Comparison of ENCODE assay signal across 18 cellular contexts in genomic region chr2:12330916-12331315, GRCh38.
A peak's percentile ranks its signal among the peaks of the same experiment; 100 is the strongest.
DNase-seq lines count a peak whose midpoint lies in the region; ATAC-seq and TF ChIP-seq lines count a peak whose summit lies in the region.
"Had no signal": no experiment of that assay in that cellular context is flagged by ENCODE, and none has a peak within 500 bp of the region (broad histone marks: within the 10 kb centered on the region; RNA-seq: fewer than 3 reads in every experiment).

No MANE protein-coding gene starts in this region.

- H3K4me2 ChIP-seq in PC-9 (no peak overlapping the region), mesenchymal stem cell (ENCODE audit: low read length, poor library complexity, severe bottlenecking) (no peak overlapping the region)

- no TSS peak for BruUV-seq in PC-9 (replicated peaks; lab: Mats Ljungman, UMichigan)

- no peak overlapping the region for H2BK120ac ChIP-seq in mesenchymal stem cell (ENCODE audit: low read depth, low read length)

- H3K9me3 ChIP-seq in PC-9 (ENCODE audit: insufficient read depth, low read depth) (0 out of 2 replicates have a peak, but pooled peaks cover 4% of the 10 kb centered on the region), mesenchymal stem cell (ENCODE audit: control insufficient read depth, low read length) (no peaks in the 10 kb centered on the region)
- H3K9me3 ChIP-seq: ascending aorta, gastroesophageal sphincter, neutrophil, upper lobe of right lung had no signal

- H2AFZ ChIP-seq in PC-9 = no peak overlapping the region
- no peak overlapping the region for H2AFZ ChIP-seq in mesenchymal stem cell (ENCODE audit: low read depth, low read length)

- no peak overlapping the region for H2AK5ac ChIP-seq in mesenchymal stem cell (ENCODE audit: low read length, severe bottlenecking)

- 66% methylated on average over 3 of the region's 3 CpGs for WGBS in mesenchymal stem cell

- no peaks in the 10 kb centered on the region for H3K79me2 ChIP-seq in PC-9 (ENCODE audit: low read depth)

- no peak overlapping the region for H4K91ac ChIP-seq in mesenchymal stem cell (ENCODE audit: low read length)

- peaks cover 4% of the 10 kb centered on the region for H3K36me3 Mint-ChIP-seq in glutamatergic neuron (ENCODE audit: unreplicated experiment)
- H3K36me3 Mint-ChIP-seq: stimulated activated memory B cell treated with anti-CD40 and anti-IgM and Interleukin-4, amounts not matched to agents 10 μg/mL and 1 μg/mL and 100 μg/mL, for 72 hours had no signal

- H3K4me3 Mint-ChIP-seq in glutamatergic neuron (ENCODE audit: unreplicated experiment) = no peak overlapping the region
- H3K4me3 Mint-ChIP-seq: stimulated activated memory B cell treated with anti-CD40 and anti-IgM and Interleukin-4, amounts not matched to agents 10 μg/mL and 1 μg/mL and 100 μg/mL, for 72 hours had no signal

- H3K4me1 Mint-ChIP-seq in glutamatergic neuron (ENCODE audit: low read depth, unreplicated experiment) = no peaks in the 10 kb centered on the region

- POLR2A ChIA-PET in PC-9 (lab: Charles Lee; ENCODE audit: unreplicated experiment) = interaction anchor here (0.7 kb wide), 1 partner anchor 243 kb away, joined by 11 read pairs; no protein-coding TSS in a partner anchor

- no peaks in the 10 kb centered on the region for H4K20me1 ChIP-seq in PC-9 (ENCODE audit: insufficient read depth)

- no peak overlapping the region for H3K9ac ChIP-seq in mesenchymal stem cell (ENCODE audit: low read length)

- H3K27ac Mint-ChIP-seq in glutamatergic neuron (ENCODE audit: unreplicated experiment) = no peak overlapping the region
- H3K27ac Mint-ChIP-seq: stimulated activated memory B cell treated with anti-CD40 and anti-IgM and Interleukin-4, amounts not matched to agents 10 μg/mL and 1 μg/mL and 100 μg/mL, for 72 hours had no signal

- H2BK5ac ChIP-seq in mesenchymal stem cell (ENCODE audit: low read depth, low read length, poor library complexity, severe bottlenecking) = no peak overlapping the region

- peak overlapping the region in 1 of 2 experiments; percentile 8 for H3K18ac ChIP-seq in mesenchymal stem cell (ENCODE audit: low read depth in 1 of 2, low read length in 2 of 2)

- no peak overlapping the region for H2BK12ac ChIP-seq in mesenchymal stem cell (ENCODE audit: low read length in 2 of 2)

- no peak overlapping the region for H2BK15ac ChIP-seq in mesenchymal stem cell (ENCODE audit: low read depth, poor library complexity, severe bottlenecking)

- intact Hi-C loops in PC-9 (cut with micrococcal nuclease; ENCODE audit: unreplicated experiment) = no loop called here
- intact Hi-C loops in left colon (cut with DNase I, micrococcal nuclease) = no loop called here

- H4K8ac ChIP-seq in mesenchymal stem cell (ENCODE audit: low read length) = no peak overlapping the region

- no peak overlapping the region for H3K4me3 ChIP-seq in PC-9
- no peak overlapping the region for H3K4me3 ChIP-seq in cardiac fibroblast (replicated peaks in 1 of 2; ENCODE audit: low read depth in 2 of 2, low read length in 2 of 2)
- H3K4me3 ChIP-seq in mesenchymal stem cell (ENCODE audit: insufficient read depth in 1 of 2, low read depth in 1 of 2, low read length in 2 of 2) = no peak overlapping the region
- H3K4me3 ChIP-seq: ascending aorta, gastroesophageal sphincter, skin epidermis, upper lobe of right lung had no signal

- CTCF ChIA-PET in PC-9 (lab: Charles Lee) = no interaction called here

- H3K79me1 ChIP-seq in mesenchymal stem cell (replicated peaks; ENCODE audit: low read length, poor library complexity, severe bottlenecking) = no peaks in the 10 kb centered on the region

- DNase-seq in EL (peak; percentile 71), PC-9 (peak; percentile 6 to 74), cardiac fibroblast (ENCODE audit: low read depth in 2 of 2) (peak; percentile 38 to 78), mesenchymal stem cell (peak; percentile 69), T-helper 2 cell (no peak), left colon (no peak), glutamatergic neuron (no peak)
- DNase-seq: activated effector memory CD4-positive, alpha-beta T cell treated with anti-CD3 and anti-CD28 coated beads, Interleukin-2, amount 50 U/mL, for 16 hours; Kasumi-1; NCI-H146; NCI-H446; upper lobe of right lung had no signal

- no peaks in the 10 kb centered on the region for H3K36me3 ChIP-seq in PC-9 (ENCODE audit: low read depth)
- H3K36me3 ChIP-seq in mesenchymal stem cell (ENCODE audit: control insufficient read depth in 1 of 2, insufficient read depth in 2 of 2, low read depth in 1 of 2, low read length in 2 of 2) = no peaks in the 10 kb centered on the region
- H3K36me3 ChIP-seq: ascending aorta, gastroesophageal sphincter, neutrophil, upper lobe of right lung had no signal

- no peak overlapping the region for H3K4ac ChIP-seq in mesenchymal stem cell (ENCODE audit: low read depth in 1 of 2, low read length in 2 of 2)

- TF ChIP-seq CTCF in PC-9 (conservative IDR thresholded peaks at IDR 0.05) (no peak), cardiac fibroblast (IDR thresholded peaks at IDR 0.05; ENCODE audit: low read depth, low read length) (no peak), glutamatergic neuron (IDR thresholded peaks at IDR 0.05; ENCODE audit: partially characterized antibody, unreplicated experiment) (no peak)

- no peaks in the 10 kb centered on the region for H3K9me2 ChIP-seq in PC-9 (ENCODE audit: insufficient read depth)

- H3K14ac ChIP-seq in mesenchymal stem cell (ENCODE audit: low read length in 2 of 2) = no peak overlapping the region

- no peaks in the 10 kb centered on the region for H3F3A ChIP-seq in PC-9 (ENCODE audit: insufficient read depth, low read depth)

- H3K9me3 Mint-ChIP-seq in glutamatergic neuron (ENCODE audit: unreplicated experiment) = no peaks in the 10 kb centered on the region

- no peaks in the 10 kb centered on the region for H3K27me3 Mint-ChIP-seq in glutamatergic neuron (ENCODE audit: unreplicated experiment)
- H3K27me3 Mint-ChIP-seq: stimulated activated memory B cell treated with anti-CD40 and anti-IgM and Interleukin-4, amounts not matched to agents 10 μg/mL and 1 μg/mL and 100 μg/mL, for 72 hours had no signal

- ATAC-seq in GM18870 (IDR thresholded peaks at IDR 0.05; ENCODE audit: unreplicated experiment) (no peak), left colon (no peak)
- ATAC-seq: gastroesophageal sphincter; stimulated activated memory B cell treated with anti-CD40 and anti-IgM and Interleukin-4, amounts not matched to agents 10 μg/mL and 1 μg/mL and 100 μg/mL, for 72 hours; upper lobe of right lung had no signal

- H3K27ac ChIP-seq in PC-9 = no peak overlapping the region
- no peak overlapping the region for H3K27ac ChIP-seq in mesenchymal stem cell (ENCODE audit: low read length, poor library complexity, severe bottlenecking)
- H3K27ac ChIP-seq: ascending aorta, gastroesophageal sphincter, neutrophil, skin epidermis, upper lobe of right lung had no signal

- H3K27me3 ChIP-seq in PC-9 (ENCODE audit: insufficient read depth, low read depth) (no peaks in the 10 kb centered on the region), mesenchymal stem cell (ENCODE audit: control insufficient read depth in 1 of 2, insufficient read depth in 1 of 2, low read length in 2 of 2) (no peaks in the 10 kb centered on the region)
- H3K27me3 ChIP-seq: ascending aorta, gastroesophageal sphincter, neutrophil, upper lobe of right lung had no signal

- no peak overlapping the region for H3K23ac ChIP-seq in mesenchymal stem cell (ENCODE audit: low read length in 2 of 2)

- H3K4me1 ChIP-seq in PC-9 (replicated peaks; ENCODE audit: insufficient read depth) (0 out of 2 replicates have a peak, but pooled peaks cover 3% of the 10 kb centered on the region), mesenchymal stem cell (ENCODE audit: control insufficient read depth, insufficient read depth, low read depth, low read length) (peaks cover 9% of the 10 kb centered on the region)
- H3K4me1 ChIP-seq: gastroesophageal sphincter, upper lobe of right lung had no signal

Comparison
In these comparisons a context has a peak if more than half of its experiments do, and no peak if none do; other contexts are left out.
1. DNase-seq: peak in EL (single experiment), PC-9 (2 of 2), cardiac fibroblast (2 of 2) and mesenchymal stem cell (single experiment); none in T-helper 2 cell (0 of 5), left colon (0 of 2) and glutamatergic neuron (single experiment).